In the genomic region with DNA sequence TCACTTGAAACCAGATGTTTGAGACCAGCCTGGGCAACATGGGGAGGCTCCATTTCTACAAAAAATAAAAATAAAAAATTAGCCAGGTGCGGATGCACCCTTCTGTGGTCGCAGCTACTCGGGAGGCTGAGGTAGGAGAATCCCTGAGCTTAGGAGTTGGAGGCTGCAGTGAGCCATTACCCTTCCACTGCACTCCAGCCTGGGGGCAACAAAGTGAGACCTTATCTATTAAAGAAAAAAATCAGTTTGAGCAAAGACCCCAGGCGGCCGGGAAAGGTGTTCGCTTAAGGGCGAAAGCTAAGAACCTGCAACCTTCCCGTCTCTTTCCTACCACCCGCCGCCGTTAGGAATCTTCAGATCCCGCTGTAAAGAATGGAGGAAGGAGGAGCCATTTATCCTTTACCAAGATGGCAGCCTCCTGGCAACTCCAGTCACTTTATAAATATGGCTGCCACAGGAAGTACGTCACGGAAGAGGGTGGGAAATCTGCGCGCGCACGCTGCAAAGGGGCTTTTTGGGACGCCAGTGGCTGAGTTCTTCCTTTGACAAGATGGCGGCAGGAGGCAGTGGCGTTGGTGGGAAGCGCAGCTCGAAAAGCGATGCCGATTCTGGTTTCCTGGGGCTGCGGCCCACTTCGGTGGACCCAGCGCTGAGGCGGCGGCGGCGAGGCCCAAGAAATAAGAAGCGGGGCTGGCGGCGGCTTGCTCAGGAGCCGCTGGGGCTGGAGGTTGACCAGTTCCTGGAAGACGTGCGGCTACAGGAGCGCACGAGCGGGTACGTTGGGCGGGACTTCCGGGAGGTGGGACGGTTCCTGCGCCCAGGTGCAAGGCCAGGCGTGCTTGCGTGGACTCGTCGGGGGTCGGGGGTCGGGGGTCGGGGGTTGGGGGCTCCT, we compare ENCODE assay signal across 8 cellular contexts. TPM values are rescaled to one million over a fixed set of nuclear protein-coding genes. Genes with fewer than 3 reads are reported as not detected.
DNase-seq lines count a peak whose midpoint lies in the region; ATAC-seq and TF ChIP-seq lines count a peak whose summit lies in the region.

TSS of gene NOP53 (plus strand) at position 537 of the 892 bp plus-strand sequence. CDS start at position 551, 14 bp downstream.

- H3F3A ChIP-seq in SK-N-SH (replicated peaks; ENCODE audit: insufficient read depth) = peaks cover 28% of the 10 kb centered on the region

- H3K4me1 ChIP-seq in SK-N-SH (ENCODE audit: control insufficient read depth in 1 of 2, insufficient read depth in 2 of 2, low read depth in 1 of 2, low read length in 1 of 2) (peaks cover 12 to 14% of the 10 kb centered on the region in 2 experiments; a peak in 1 of 4 replicates), gastroesophageal sphincter (peaks cover 0 to 78% (median 25%) of the 10 kb centered on the region in 3 donors)

- H3K9me2 ChIP-seq in SK-N-SH = no peaks in the 10 kb centered on the region

- POLR2A ChIA-PET in SK-N-SH (lab: Yijun Ruan, JAX) = interaction anchor here (0.6 to 1.9 kb wide), 6 partner anchors 10 to 1373 kb away, joined by 3 to 5 read pairs (median 3); partner anchors contain the start of gene EHD2

- H3K4me2 ChIP-seq in SK-N-SH = peak within 1 kb of the TSS; percentile 73

- 0 out of 2 replicates have a peak, but pooled peaks have one; percentile 6 for TF ChIP-seq CTCF in HFFc6 (IDR thresholded peaks at IDR 0.05)
- no peak for TF ChIP-seq CTCF in SK-N-SH (IDR thresholded peaks at IDR 0.05)
- peak in 3 of 4 experiments; percentile 23 to 48 (median 30) for TF ChIP-seq CTCF in gastroesophageal sphincter (IDR thresholded peaks at IDR 0.05)

- peaks cover 37% of the 10 kb centered on the region for H3K36me3 Mint-ChIP-seq in HFFc6 (ENCODE audit: low read depth)
- H3K36me3 Mint-ChIP-seq in activated naive CD4-positive, alpha-beta T cell treated with anti-CD3 and anti-CD28 coated beads, Interleukin-2, amount 10 ng/mL, durations not matched to agents 7 days and 5 days = peaks cover 23% of the 10 kb centered on the region

- WGBS in SK-N-SH (ENCODE audit: low lambda C conversion rate) = 9% methylated on average over 23 of the region's 53 CpGs
- 8% methylated on average over 13 to 18 of the region's 53 CpGs for WGBS in gastroesophageal sphincter (ENCODE audit: low coverage in 1 of 2), 2 donors

- DNase-seq in GF-D8 (lab: John Stamatoyannopoulos, UW) (peak; percentile 84), HFFc6 (peak; percentile 96), NCI-H1092 (lab: John Stamatoyannopoulos, UW) (peak; percentile 90), SK-N-SH (peak; percentile 96), non-pigmented ciliary epithelial cell (ENCODE audit: low read depth) (peak; percentile 85), substantia nigra (lab: John Stamatoyannopoulos, UW) (peak; percentile 66 to 98 (median 93))
- DNase-seq in activated naive CD4-positive, alpha-beta T cell treated with anti-CD3 and anti-CD28 coated beads, Interleukin-2, amount 10 ng/mL, durations not matched to agents 7 days and 5 days = peak; percentile 96

- H3K9me3 ChIP-seq in SK-N-SH = no peaks in the 10 kb centered on the region
- no peaks in the 10 kb centered on the region for H3K9me3 ChIP-seq in gastroesophageal sphincter

- H3K4me1 Mint-ChIP-seq in HFFc6 (ENCODE audit: low read depth) = peaks cover 45% of the 10 kb centered on the region
- peaks cover 59% of the 10 kb centered on the region for H3K4me1 Mint-ChIP-seq in activated naive CD4-positive, alpha-beta T cell treated with anti-CD3 and anti-CD28 coated beads, Interleukin-2, amount 10 ng/mL, durations not matched to agents 7 days and 5 days

- peak within 1 kb of the TSS; percentile 99 for H3K4me3 Mint-ChIP-seq in HFFc6
- H3K4me3 Mint-ChIP-seq in activated naive CD4-positive, alpha-beta T cell treated with anti-CD3 and anti-CD28 coated beads, Interleukin-2, amount 10 ng/mL, durations not matched to agents 7 days and 5 days = peak within 1 kb of the TSS; percentile 93

- peak within 1 kb of the TSS; percentile 98 for H3K27ac Mint-ChIP-seq in HFFc6
- H3K27ac Mint-ChIP-seq in activated naive CD4-positive, alpha-beta T cell treated with anti-CD3 and anti-CD28 coated beads, Interleukin-2, amount 10 ng/mL, durations not matched to agents 7 days and 5 days = peak within 1 kb of the TSS; percentile 98

- H3K27ac ChIP-seq in SK-N-SH (ENCODE audit: low read depth in 2 of 2, low read length in 1 of 2) (peak within 1 kb of the TSS; percentile 91 to 97), gastroesophageal sphincter (peak within 1 kb of the TSS; percentile 64 to 98 (median 96)), substantia nigra (ENCODE audit: low read depth, low read length, poor library complexity, severe bottlenecking) (peak within 1 kb of the TSS; percentile 95)

- H4K20me1 ChIP-seq in SK-N-SH (ENCODE audit: insufficient read depth) = peaks cover 6% of the 10 kb centered on the region; the same call in 1 of the 2 replicates

- peaks cover 8% of the 10 kb centered on the region; the same call in 1 of the 2 replicates for H3K9me3 Mint-ChIP-seq in HFFc6
- H3K9me3 Mint-ChIP-seq in activated naive CD4-positive, alpha-beta T cell treated with anti-CD3 and anti-CD28 coated beads, Interleukin-2, amount 10 ng/mL, durations not matched to agents 7 days and 5 days = no peaks in the 10 kb centered on the region

- TF ChIP-seq EP300 in SK-N-SH (IDR thresholded peaks at IDR 0.05; ENCODE audit: borderline replicate concordance in 1 of 2, low read depth in 1 of 2, low read length in 1 of 2) = peak in 1 of 2 experiments; percentile 39; a peak in 1 of 4 replicates
- TF ChIP-seq EP300 in gastroesophageal sphincter (IDR thresholded peaks at IDR 0.05) = no peak

- peaks cover 39% of the 10 kb centered on the region for H3K27me3 Mint-ChIP-seq in HFFc6 (ENCODE audit: insufficient read depth)
- H3K27me3 Mint-ChIP-seq in activated naive CD4-positive, alpha-beta T cell treated with anti-CD3 and anti-CD28 coated beads, Interleukin-2, amount 10 ng/mL, durations not matched to agents 7 days and 5 days = peaks cover 22% of the 10 kb centered on the region

- H3K4me3 ChIP-seq in SK-N-SH (ENCODE audit: low read depth in 2 of 2, low read length in 1 of 2) (peak within 1 kb of the TSS; percentile 65 to 83), gastroesophageal sphincter (peak within 1 kb of the TSS; percentile 65 to 67)

- peaks cover 41% of the 10 kb centered on the region for H3K79me2 ChIP-seq in SK-N-SH (ENCODE audit: insufficient read depth)

- H3K27me3 ChIP-seq in SK-N-SH (ENCODE audit: insufficient read depth) = no peaks in the 10 kb centered on the region
- no peaks in the 10 kb centered on the region for H3K27me3 ChIP-seq in gastroesophageal sphincter

- peak within 1 kb of the TSS; percentile 83 for H3K9ac ChIP-seq in SK-N-SH

- peak; percentile 66 for ATAC-seq in gastroesophageal sphincter

- peak; percentile 69 to 80 for TF ChIP-seq POLR2A in gastroesophageal sphincter (IDR thresholded peaks at IDR 0.05)

- CTCF ChIA-PET in SK-N-SH (lab: Yijun Ruan, JAX) = interaction anchor here (0.8 to 17.6 kb wide), 7 partner anchors 11 to 449 kb away, joined by 3 to 475 read pairs (median 3); partner anchors contain the start of gene EHD2
- CTCF ChIA-PET in activated naive CD4-positive, alpha-beta T cell treated with anti-CD3 and anti-CD28 coated beads, Interleukin-2, amount 10 ng/mL, durations not matched to agents 7 days and 5 days (lab: Charles Lee) = interaction anchor here (1.3 to 7.9 kb wide), 3 partner anchors 32 to 45 kb away, joined by 3 to 86 read pairs (median 4); partner anchors contain the start of gene EHD2

- H3K36me3 ChIP-seq in SK-N-SH (replicated peaks in 1 of 2; ENCODE audit: control insufficient read depth in 1 of 2, insufficient read depth in 2 of 2, low read length in 1 of 2) = peaks cover 20 to 35% of the 10 kb centered on the region in 2 experiments
- peaks cover 0 to 56% of the 10 kb centered on the region in 2 donors for H3K36me3 ChIP-seq in gastroesophageal sphincter

- no peak within 1 kb of the TSS; the same call in 1 of the 2 replicates for H2AFZ ChIP-seq in SK-N-SH (ENCODE audit: low read depth)

- TF ChIP-seq RAD21 in SK-N-SH (IDR thresholded peaks at IDR 0.05; ENCODE audit: low read length) = no peak

TF ChIP-seq in SK-N-SH, 30 proteins besides CTCF, POLR2A, EP300 and RAD21 (continues in another document):
- TF ChIP-seq IRF3 (IDR thresholded peaks at IDR 0.05; ENCODE audit: low read depth, low read length) (no peak), FOXM1 (IDR thresholded peaks at IDR 0.05; ENCODE audit: low read depth) (no peak), USF1 (IDR thresholded peaks at IDR 0.05; ENCODE audit: borderline replicate concordance, low read depth) (no peak), JUND (IDR thresholded peaks at IDR 0.05) (peak; percentile 29; the same call in 1 of the 2 replicates), EZH2phosphoT487 (IDR thresholded peaks at IDR 0.05; ENCODE audit: borderline replicate concordance, low read depth) (no peak), SIN3A (IDR thresholded peaks at IDR 0.05; ENCODE audit: borderline replicate concordance, low read depth, low read length) (peak; percentile 56; the same call in 1 of the 2 replicates)

RNA-seq across cellular contexts. Expression of gene NOP53, which starts in this region (rescaled TPM):
- 100 to 1,000 TPM in 4 of 6 experiments, 10 to 100 TPM in 2; 72.7 to 113 (median 106) TPM for total RNA-seq in HFFc6 (2021; fragmentation: NEBNext Ultra II Directional; extraction: Animal tissue kit (Norgen Biotek cat#: 25700))
- polyA plus RNA-seq in SK-N-SH (2012; rRNA removed) = 198 and 275 TPM in 2 replicates
- polyA plus RNA-seq in SK-N-SH (2012; cell fraction: cytosol; rRNA removed) = 210 and 240 TPM in 2 replicates
- 139 and 241 TPM in 2 replicates for polyA plus RNA-seq in SK-N-SH (2012; cell fraction: nucleus; rRNA removed)
- total RNA-seq in gastroesophageal sphincter = 100 to 1,000 TPM; 332 to 592 (median 362) TPM

Comparison
In these comparisons a context has a peak if more than half of its experiments do, and no peak if none do; other contexts are left out.
1. Peak in every context shown above with its lines: DNase-seq, ATAC-seq, H3K4me3 ChIP-seq and H3K27ac ChIP-seq.